ENCODE assay signal across 1 cellular context in the genomic region with DNA sequence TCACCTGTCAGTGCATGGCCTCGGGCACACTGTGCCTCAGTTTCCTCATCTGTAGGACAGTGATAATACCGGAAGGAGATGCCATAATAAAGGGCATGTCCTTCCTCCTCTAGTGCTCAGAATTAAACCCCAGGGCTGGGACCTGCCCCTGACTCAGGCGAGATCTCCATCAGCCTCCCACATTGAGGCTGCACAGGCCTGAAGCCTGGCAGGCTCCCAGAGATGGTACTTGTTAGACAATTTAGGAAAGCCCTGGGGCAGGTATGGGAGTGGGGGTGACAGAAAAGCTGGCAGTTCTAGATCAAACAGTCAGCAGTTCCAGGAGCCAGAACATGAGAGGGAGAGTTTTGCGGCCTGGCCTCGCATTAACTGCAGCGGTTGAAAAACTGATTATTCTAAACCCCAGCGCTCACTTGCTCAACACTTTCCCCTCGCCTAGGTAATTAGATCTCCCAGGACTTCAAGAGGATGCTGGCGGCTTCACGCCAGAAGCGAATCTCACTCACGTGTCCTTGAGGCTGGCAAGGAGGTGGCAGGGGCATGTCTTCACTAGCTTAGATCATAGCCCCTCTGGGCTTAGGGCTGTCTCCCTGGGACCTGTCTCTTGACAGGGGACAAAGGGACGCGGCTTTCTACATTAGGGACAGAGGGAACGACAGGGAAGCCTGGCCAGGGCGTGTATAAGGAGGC.
TF ChIP-seq lines count a peak whose summit lies in the region.

No MANE protein-coding gene starts in this region.

TF ChIP-seq in SK-N-SH, 30 proteins besides CTCF, POLR2A, EP300 and RAD21 (continued from another document):
- peak; percentile 93 for TF ChIP-seq RCOR1 (IDR thresholded peaks at IDR 0.05; ENCODE audit: low read length)
- TF ChIP-seq ZBTB33 (IDR thresholded peaks at IDR 0.05; ENCODE audit: borderline replicate concordance, low read depth): no peak
- TF ChIP-seq PBX3 (IDR thresholded peaks at IDR 0.05): no peak
- no peak for TF ChIP-seq FOSL2 (IDR thresholded peaks at IDR 0.05; ENCODE audit: borderline replicate concordance, low read depth)
- TF ChIP-seq, protein P1, sequence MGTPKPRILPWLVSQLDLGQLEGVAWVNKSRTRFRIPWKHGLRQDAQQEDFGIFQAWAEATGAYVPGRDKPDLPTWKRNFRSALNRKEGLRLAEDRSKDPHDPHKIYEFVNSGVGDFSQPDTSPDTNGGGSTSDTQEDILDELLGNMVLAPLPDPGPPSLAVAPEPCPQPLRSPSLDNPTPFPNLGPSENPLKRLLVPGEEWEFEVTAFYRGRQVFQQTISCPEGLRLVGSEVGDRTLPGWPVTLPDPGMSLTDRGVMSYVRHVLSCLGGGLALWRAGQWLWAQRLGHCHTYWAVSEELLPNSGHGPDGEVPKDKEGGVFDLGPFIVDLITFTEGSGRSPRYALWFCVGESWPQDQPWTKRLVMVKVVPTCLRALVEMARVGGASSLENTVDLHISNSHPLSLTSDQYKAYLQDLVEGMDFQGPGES (IDR thresholded peaks at IDR 0.05; ENCODE audit: low read depth, low read length): no peak
- no peak for TF ChIP-seq MEF2A (IDR thresholded peaks at IDR 0.05; ENCODE audit: borderline replicate concordance, low read depth)
- no peak for TF ChIP-seq JUND (IDR thresholded peaks at IDR 0.05)
- no peak for TF ChIP-seq MAX (IDR thresholded peaks at IDR 0.05; ENCODE audit: low read depth)
- no peak for TF ChIP-seq RFX5 (IDR thresholded peaks at IDR 0.05; ENCODE audit: low read length)
- 0 out of 2 replicates have a peak, but pooled peaks have one; percentile 45 for TF ChIP-seq MXI1 (IDR thresholded peaks at IDR 0.05; ENCODE audit: low read depth, low read length)
